In genomic region chr16:87986361-87986849, GRCh38 we compare ENCODE assay signal across 11 cellular contexts. TPM values are rescaled to one million over a fixed set of nuclear protein-coding genes. Genes with fewer than 3 reads are reported as not detected.
A peak's percentile ranks its signal among the peaks of the same experiment; 100 is the strongest.
DNase-seq lines count a peak whose midpoint lies in the region; ATAC-seq and TF ChIP-seq lines count a peak whose summit lies in the region.
"Not testable (repeated sequence)": the region's sequence is repeated elsewhere in the genome, so short reads cannot be mapped to it uniquely, and the experiment has no call there.
"Had no signal": no experiment of that assay in that cellular context is flagged by ENCODE, and none has a peak within 500 bp of the region (broad histone marks: within the 10 kb centered on the region; RNA-seq: fewer than 3 reads in every experiment).

No MANE protein-coding gene starts in this region.

- H3K36me3 ChIP-seq in trophoblast cell (ENCODE audit: control insufficient read depth in 1 of 2, insufficient read depth in 2 of 2, low read length in 2 of 2): peaks cover 18 to 20% of the 10 kb centered on the region in 2 experiments

- H3K27ac Mint-ChIP-seq in CD14-positive monocyte (peak overlapping the region in 5 of 7 donors; percentile 17 to 92 (median 87)), brain (peak overlapping the region in 3 of 5 experiments; percentile 39 to 84 (median 46))

- not testable (repeated sequence) for H2BK120ac ChIP-seq in trophoblast cell (ENCODE audit: insufficient read depth, low read length, poor library complexity)

- not testable (repeated sequence) for H2BK12ac ChIP-seq in trophoblast cell (ENCODE audit: low read length)

- TF ChIP-seq CTCF in CD14-positive monocyte (IDR thresholded peaks at IDR 0.05); brain (conservative IDR thresholded peaks at IDR 0.05); foreskin keratinocyte (conservative IDR thresholded peaks at IDR 0.05): not testable (repeated sequence)

- not testable (repeated sequence) for H3K27me3 ChIP-seq in foreskin keratinocyte; trophoblast cell (ENCODE audit: insufficient read depth, low read length)

- not testable (repeated sequence) for H3K27ac ChIP-seq in foreskin keratinocyte; trophoblast cell (ENCODE audit: low read depth, low read length)

- H3K4me3 ChIP-seq in trophoblast cell (ENCODE audit: low read depth, low read length): not testable (repeated sequence)

- not testable (repeated sequence) for H2BK5ac ChIP-seq in trophoblast cell (ENCODE audit: low read depth, low read length, poor library complexity)

- not testable (repeated sequence) for H3K4me1 Mint-ChIP-seq in CD14-positive monocyte
- peaks cover 15% of the 10 kb centered on the region for H3K4me1 Mint-ChIP-seq in brain

- peak overlapping the region in 1 of 2 donors; percentile 31 for H3K4me3 Mint-ChIP-seq in CD14-positive monocyte
- H3K4me3 Mint-ChIP-seq in brain: not testable (repeated sequence)

- H3K23ac ChIP-seq in trophoblast cell (ENCODE audit: low read length): not testable (repeated sequence)

- H3K79me2 ChIP-seq in trophoblast cell (ENCODE audit: control insufficient read depth, insufficient read depth, low read length, poor library complexity): not testable (repeated sequence)

- not testable (repeated sequence) for H3K9ac ChIP-seq in trophoblast cell (ENCODE audit: low read length)

- H3K9me3 ChIP-seq in trophoblast cell (ENCODE audit: insufficient read depth, low read depth, low read length): not testable (repeated sequence)

- not testable (repeated sequence) for H3K14ac ChIP-seq in trophoblast cell (ENCODE audit: low read length)

- no CpG with 5 or more reads among the region's 5 CpGs for WGBS in trophoblast cell (ENCODE audit: extremely low coverage, insufficient coverage, insufficient read length)

- H3K36me3 Mint-ChIP-seq in CD14-positive monocyte: peaks cover 70 to 77% of the 10 kb centered on the region in 2 donors
- H3K36me3 Mint-ChIP-seq in brain: peaks cover 51% of the 10 kb centered on the region

- H3K27me3 Mint-ChIP-seq in CD14-positive monocyte (ENCODE audit: low read depth in 3 of 3); brain: not testable (repeated sequence)

- not testable (repeated sequence) for H2AK5ac ChIP-seq in trophoblast cell (ENCODE audit: low read length)

- H2AFZ ChIP-seq in trophoblast cell (ENCODE audit: insufficient read depth, low read length, poor library complexity): not testable (repeated sequence)

- H3K18ac ChIP-seq in trophoblast cell (ENCODE audit: low read length): not testable (repeated sequence)

- not testable (repeated sequence) for H4K8ac ChIP-seq in trophoblast cell (ENCODE audit: low read depth, low read length)

- not testable (repeated sequence) for H3K4me1 ChIP-seq in foreskin keratinocyte
- H3K4me1 ChIP-seq in trophoblast cell (ENCODE audit: control insufficient read depth in 1 of 2, insufficient read depth in 2 of 2, low read length in 2 of 2): peaks cover 6 to 19% of the 10 kb centered on the region in 2 experiments

- not testable (repeated sequence) for H3K4ac ChIP-seq in trophoblast cell (ENCODE audit: low read depth, low read length)

- peak; percentile 87 for DNase-seq in CD14-positive monocyte (ENCODE audit: low spot score)
- DNase-seq in HPDE6-E6E7 (ENCODE audit: extremely low spot score): peak; percentile 29
- DNase-seq in SIG-M5 treated with dmso at 0.1 percent for 504 hours (lab: John Stamatoyannopoulos, UW; ENCODE audit: unreplicated experiment): peak; percentile 44
- peak; percentile 36 for DNase-seq in activated T-cell treated with anti-CD3 and anti-CD28 coated beads, Interleukin-2, amount 50 U/mL, for 1 hour
- peak; percentile 42 to 77 for DNase-seq in foreskin keratinocyte
- DNase-seq in trophoblast cell: peak; percentile 75 to 84
- peak; percentile 67 for DNase-seq in stimulated activated CD8-positive, alpha-beta memory T cell treated with anti-CD3 and anti-CD28 coated beads, Interleukin-4, amount 100 ng/mL, for 48 hours

- not testable (repeated sequence) for H4K91ac ChIP-seq in trophoblast cell (ENCODE audit: low read depth, low read length)

- intact Hi-C loops in CD14-positive monocyte (cut with micrococcal nuclease): loop anchor here in 1 of 2 donors (5.0 kb wide), 1 partner anchor 34 kb away; the partner anchor contains the start of gene BANP

- not testable (repeated sequence) for H4K12ac ChIP-seq in trophoblast cell (ENCODE audit: low read depth, low read length)

- not testable (repeated sequence) for H3K4me2 ChIP-seq in trophoblast cell (ENCODE audit: low read length)

- H3K9me3 Mint-ChIP-seq in CD14-positive monocyte: peaks cover 0 to 10% (median 1%) of the 10 kb centered on the region in 7 donors
- not testable (repeated sequence) for H3K9me3 Mint-ChIP-seq in brain

- peak; percentile 66 for ATAC-seq in foreskin keratinocyte

- H3K79me1 ChIP-seq in trophoblast cell (ENCODE audit: low read length): not testable (repeated sequence)

RNA-seq across cellular contexts. Expression of gene BANP, which starts 35.2 kb away (rescaled TPM):
- polyA plus RNA-seq in CD14-positive monocyte (10 to 100 TPM; 10.1 to 11.7 TPM), brain (ENCODE audit: insufficient read depth, low read depth, low replicate concordance) (27.1 TPM), foreskin keratinocyte (8.9 and 9.4 TPM in 2 replicates)
- total RNA-seq in foreskin keratinocyte: 14.0 and 15.5 TPM in 2 replicates
- polyA plus RNA-seq in trophoblast cell (2013): 30.9 and 33.0 TPM in 2 replicates

RNA-seq across cellular contexts. Expression of gene CA5A, which starts 50.1 kb away (rescaled TPM):
- polyA plus RNA-seq in CD14-positive monocyte (not detected), brain (ENCODE audit: insufficient read depth, low read depth, low replicate concordance) (0.54 TPM), foreskin keratinocyte (not detected in 2 replicates)
- not detected in 2 replicates for total RNA-seq in foreskin keratinocyte
- polyA plus RNA-seq in trophoblast cell (2013): not detected in 2 replicates
- total RNA-seq: CD8-positive, alpha-beta memory T cell; omental fat pad; uterus had no signal
- polyA plus RNA-seq: CD8-positive, alpha-beta memory T cell had no signal

Comparison
In these comparisons a context has a peak if more than half of its experiments do, and no peak if none do; other contexts are left out.
1. DNase-seq: peak in every context shown above with its lines; median percentile 87 in CD14-positive monocyte; 80 in trophoblast cell; 67 in stimulated activated CD8-positive, alpha-beta memory T cell treated with anti-CD3 and anti-CD28 coated beads, Interleukin-4, amount 100 ng/mL, for 48 hours; 60 in foreskin keratinocyte; 44 in SIG-M5 treated with dmso at 0.1 percent for 504 hours; 36 in activated T-cell treated with anti-CD3 and anti-CD28 coated beads, Interleukin-2, amount 50 U/mL, for 1 hour; 29 in HPDE6-E6E7.